In genomic region chr11:21174781-21175180, GRCh38 we compare ENCODE assay signal across 26 cellular contexts.
"Had no signal": no experiment of that assay in that cellular context is flagged by ENCODE, and none has a peak within 500 bp of the region (broad histone marks: within the 10 kb centered on the region; RNA-seq: fewer than 3 reads in every experiment).

No MANE protein-coding gene starts in this region.

- H3K4me3 ChIP-seq: Peyer's patch had no signal

- DNase-seq: activated B cell treated with CpG ODN at 0.5 μM for 24 hours; activated CD4-positive, alpha-beta memory T cell treated with anti-CD3 and anti-CD28 coated beads for 36 hours; activated CD4-positive, alpha-beta T cell treated with anti-CD3 and anti-CD28 coated beads for 4 hours; activated CD4-positive, alpha-beta T cell treated with anti-CD3 and anti-CD28 coated beads, Interleukin-2, amount 50 U/mL, for 1 hour; activated CD4-positive, CD25-positive, alpha-beta regulatory T cell treated with anti-CD3 and anti-CD28 coated beads, Interleukin-2, amount 50 U/mL, for 72 hours; activated CD8-positive, alpha-beta memory T cell treated with anti-CD3 and anti-CD28 coated beads for 24 hours; activated CD8-positive, alpha-beta memory T cell treated with anti-CD3 and anti-CD28 coated beads, Interleukin-2, amount 10 ng/mL, durations not matched to agents 7 days and 5 days; activated CD8-positive, alpha-beta memory T cell treated with anti-CD3 and anti-CD28 coated beads, Interleukin-2, amount 50 U/mL, for 48 hours; activated effector memory CD4-positive, alpha-beta T cell treated with Interleukin-2 at 50 U/mL for 16 hours; activated naive CD4-positive, alpha-beta T cell treated with anti-CD3 and anti-CD28 coated beads, Interleukin-2, amount 10 ng/mL, durations not matched to agents 7 days and 5 days; activated naive CD8-positive, alpha-beta T cell treated with anti-CD3 and anti-CD28 coated beads, Interleukin-2, amount 50 U/mL, for 24 hours; activated T-cell treated with anti-CD3 and anti-CD28 coated beads, Interleukin-2, amount 50 U/mL, for 48 hours; anterior cingulate cortex; central memory CD4-positive, alpha-beta T cell; Karpas-422; KBM-7; NCI-H1436 treated with DMSO at 0.1 percent for 48 hours; NCI-H526 treated with DMSO at 0.1 percent for 48 hours; Peyer's patch; Right ventricle myocardium superior; RPMI8226; SW 1271; T-helper 1 cell; T-helper 2 cell; T-helper 9 cell had no signal

- FAIRE-seq: colon had no signal
